ENCODE assay signal across 9 cellular contexts in the genomic region with DNA sequence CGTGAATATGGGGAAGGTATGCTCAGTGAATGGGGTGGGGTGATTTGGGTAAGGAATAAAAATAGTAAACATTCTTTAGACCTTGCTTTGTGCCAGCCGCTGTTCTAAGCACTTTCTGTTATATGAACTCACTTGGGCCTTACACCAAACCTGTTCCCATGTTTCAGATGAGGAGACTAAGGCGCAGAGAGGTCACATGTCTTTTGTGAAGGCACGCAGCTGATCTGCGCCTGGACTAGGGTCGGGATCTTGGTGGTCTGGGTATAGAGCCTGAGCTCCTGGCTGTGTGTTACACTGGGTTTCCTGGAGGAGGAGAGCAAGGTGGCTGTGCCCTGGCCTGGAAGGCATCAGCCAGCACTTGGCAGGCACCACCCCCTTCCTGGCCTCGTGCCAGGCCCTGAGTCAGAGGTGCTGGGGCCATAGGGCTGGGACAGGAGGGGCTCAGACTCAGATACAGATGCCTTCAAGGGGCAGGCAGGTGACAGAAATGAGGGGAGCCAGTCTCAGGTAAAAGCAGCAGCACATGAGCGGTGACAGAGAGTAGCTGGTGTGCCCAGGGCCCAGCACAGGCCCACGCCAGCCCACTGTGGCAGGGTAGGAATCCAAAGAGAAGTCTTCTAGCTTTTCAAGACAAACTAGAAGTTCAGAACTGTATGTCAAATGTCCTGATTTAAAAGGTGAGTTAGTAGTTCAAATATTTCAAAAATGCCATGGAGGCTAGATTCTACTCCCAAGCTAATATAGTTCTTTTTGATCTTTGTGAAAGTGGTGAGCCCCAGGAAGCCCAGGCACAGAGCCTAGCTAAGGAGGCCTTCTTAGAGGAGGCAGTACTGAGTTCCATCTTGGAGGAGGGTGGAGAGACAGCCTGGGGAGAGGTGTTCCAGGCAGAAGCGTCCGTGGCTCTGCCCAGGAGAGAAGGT.
DNase-seq lines count a peak whose midpoint lies in the region; ATAC-seq lines count a peak whose summit lies in the region.
"Had no signal": no experiment of that assay in that cellular context is flagged by ENCODE, and none has a peak within 500 bp of the region (broad histone marks: within the 10 kb centered on the region; RNA-seq: fewer than 3 reads in every experiment).

No MANE protein-coding gene starts in this region.

- no peaks in the 10 kb centered on the region for H3K36me3 Mint-ChIP-seq in activated T-helper 17 cell treated with anti-CD3 and anti-CD28 coated beads, Interleukin-2, amount 50 U/mL, for 72 hours (ENCODE audit: low read depth)

- no peak overlapping the region for H2AFZ ChIP-seq in GM23248

- H3K27ac Mint-ChIP-seq in activated T-helper 17 cell treated with anti-CD3 and anti-CD28 coated beads, Interleukin-2, amount 50 U/mL, for 72 hours = peak overlapping the region; percentile 32
- H3K27ac Mint-ChIP-seq: memory B cell had no signal

- no peaks in the 10 kb centered on the region for H4K20me1 ChIP-seq in GM23248 (ENCODE audit: insufficient read depth)

- H3K9me3 Mint-ChIP-seq in activated T-helper 17 cell treated with anti-CD3 and anti-CD28 coated beads, Interleukin-2, amount 50 U/mL, for 72 hours = no peaks in the 10 kb centered on the region
- H3K9me3 Mint-ChIP-seq: memory B cell had no signal

- H3K4me1 Mint-ChIP-seq in activated T-helper 17 cell treated with anti-CD3 and anti-CD28 coated beads, Interleukin-2, amount 50 U/mL, for 72 hours = no peaks in the 10 kb centered on the region
- H3K4me1 Mint-ChIP-seq: memory B cell had no signal

- no peaks in the 10 kb centered on the region for H3K79me2 ChIP-seq in GM23248 (ENCODE audit: insufficient read depth)

- no peak overlapping the region for H3K9ac ChIP-seq in GM23248

- H3K27me3 ChIP-seq in GM23248 (replicated peaks; ENCODE audit: insufficient read depth) = no peaks in the 10 kb centered on the region
- no peaks in the 10 kb centered on the region for H3K27me3 ChIP-seq in right cardiac atrium (ENCODE audit: control insufficient read depth, insufficient read depth)

- no peak overlapping the region for H3K27ac ChIP-seq in GM23248
- H3K27ac ChIP-seq in right cardiac atrium (ENCODE audit: low read length) = no peak overlapping the region

- intact Hi-C loops in right cardiac atrium (cut with DNase I) = no loop called here

- DNase-seq in GM23248 (peak; percentile 62), NCI-H146 treated with DMSO at 0.1 percent for 48 hours (lab: John Stamatoyannopoulos, UW; ENCODE audit: unreplicated experiment) (peak; percentile 57), right cardiac atrium (peak; percentile 72 to 88 (median 84)), globus pallidus (ENCODE audit: low spot score) (no peak), germinal center (ENCODE audit: low spot score) (no peak)
- DNase-seq in stimulated activated CD4-positive, alpha-beta T cell treated with anti-CD3 and anti-CD28 coated beads, TNF-alpha, amount 100 ng/mL, for 1 hour (ENCODE audit: low read depth in 3 of 3, low spot score in 1 of 3) = peak in 2 of 3 donors; percentile 38 to 39

- WGBS in GM23248 (ENCODE audit: low coverage in 1 of 2, low lambda C conversion rate in 2 of 2, missing lambda C conversion rate in 2 of 2), 2 experiments = 77 to 78% methylated on average over 11 of the region's 11 CpGs
- WGBS in right cardiac atrium = 74% methylated on average over 11 of the region's 11 CpGs

- H3K27me3 Mint-ChIP-seq in activated T-helper 17 cell treated with anti-CD3 and anti-CD28 coated beads, Interleukin-2, amount 50 U/mL, for 72 hours = no peaks in the 10 kb centered on the region
- H3K27me3 Mint-ChIP-seq: memory B cell had no signal

- H3K9me3 ChIP-seq in GM23248 (ENCODE audit: low read depth) (no peaks in the 10 kb centered on the region), right cardiac atrium (ENCODE audit: control insufficient read depth, low read length) (no peaks in the 10 kb centered on the region)

- H3K9me2 ChIP-seq in GM23248 (ENCODE audit: insufficient read depth) = no peaks in the 10 kb centered on the region

- no peaks in the 10 kb centered on the region for H3F3A ChIP-seq in GM23248 (ENCODE audit: insufficient read depth)

- H3K4me3 ChIP-seq in GM23248 (no peak overlapping the region), right cardiac atrium (ENCODE audit: low read length) (no peak overlapping the region)

- H3K36me3 ChIP-seq in GM23248 (ENCODE audit: low read depth) = no peaks in the 10 kb centered on the region

- no peak for ATAC-seq in activated T-helper 17 cell treated with anti-CD3 and anti-CD28 coated beads, Interleukin-2, amount 50 U/mL, for 72 hours (replicated peaks)
- ATAC-seq in right cardiac atrium = peak; percentile 9 to 55
- ATAC-seq in GM18867 (IDR thresholded peaks at IDR 0.05; ENCODE audit: unreplicated experiment) = no peak

- no peak overlapping the region for H3K4me3 Mint-ChIP-seq in activated T-helper 17 cell treated with anti-CD3 and anti-CD28 coated beads, Interleukin-2, amount 50 U/mL, for 72 hours
- H3K4me3 Mint-ChIP-seq: memory B cell had no signal

- in situ Hi-C loops in GM23248 (cut with MboI) = no loop called here

- H3K4me2 ChIP-seq in GM23248 (ENCODE audit: unreplicated experiment) = peak overlapping the region; percentile 50

- H3K4me1 ChIP-seq in GM23248 (ENCODE audit: insufficient read depth) = peaks cover 23% of the 10 kb centered on the region
- H3K4me1 ChIP-seq in right cardiac atrium (ENCODE audit: control insufficient read depth, insufficient read depth, low read length) = peaks cover 20% of the 10 kb centered on the region

Comparison
In these comparisons a context has a peak if more than half of its experiments do, and no peak if none do; other contexts are left out.
1. DNase-seq: peak in GM23248 (single experiment), NCI-H146 treated with DMSO at 0.1 percent for 48 hours (single experiment), right cardiac atrium (3 of 3) and stimulated activated CD4-positive, alpha-beta T cell treated with anti-CD3 and anti-CD28 coated beads, TNF-alpha, amount 100 ng/mL, for 1 hour (2 of 3); none in globus pallidus (single experiment) and germinal center (single experiment).
2. ATAC-seq: peak in right cardiac atrium (2 of 2); none in activated T-helper 17 cell treated with anti-CD3 and anti-CD28 coated beads, Interleukin-2, amount 50 U/mL, for 72 hours (single experiment) and GM18867 (single experiment).